ENCODE assay signal across 8 cellular contexts in the genomic region with DNA sequence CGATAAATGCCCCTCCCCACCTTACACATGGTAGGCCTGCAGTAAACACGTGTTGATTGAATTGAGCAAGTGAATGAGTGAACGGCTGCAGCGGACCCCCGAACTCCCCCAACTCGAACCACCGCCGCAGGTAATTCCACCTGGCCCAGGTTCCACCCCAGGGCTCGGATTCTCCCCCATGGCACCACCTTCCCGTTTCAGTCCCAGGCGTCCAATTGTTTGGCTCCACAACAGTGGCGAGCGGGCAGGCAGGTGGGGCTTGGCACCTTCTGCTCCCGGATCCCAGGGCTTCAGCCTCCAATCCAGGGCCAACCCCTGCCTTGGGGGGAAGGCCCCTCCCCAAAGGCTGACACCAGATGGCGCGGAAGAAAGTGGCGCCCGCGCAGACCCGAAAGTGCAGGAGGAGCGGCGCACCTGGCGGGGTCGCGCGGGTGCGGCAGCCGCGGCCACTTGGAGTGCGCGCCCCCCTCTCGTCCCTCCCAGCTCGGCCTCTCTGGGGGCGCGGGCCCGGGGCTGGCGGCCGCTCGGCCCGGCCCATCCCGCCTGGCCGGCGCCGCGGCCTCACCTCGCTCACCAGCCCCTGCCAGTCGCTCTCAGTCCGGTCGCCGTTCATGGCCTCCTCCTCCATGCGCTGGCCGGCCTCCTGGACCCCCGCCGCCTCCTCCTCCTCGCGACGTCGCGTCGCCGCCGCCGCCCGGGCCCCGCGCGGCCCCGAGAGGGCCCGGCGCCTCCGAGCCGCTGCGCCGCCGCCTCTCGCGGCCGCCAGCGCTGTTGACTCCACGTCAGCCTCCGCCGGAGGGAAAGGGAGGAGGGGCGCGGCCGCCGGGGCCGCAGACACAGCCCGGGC. TPM values are rescaled to one million over a fixed set of nuclear protein-coding genes. Genes with fewer than 3 reads are reported as not detected.
DNase-seq lines count a peak whose midpoint lies in the region; ATAC-seq and TF ChIP-seq lines count a peak whose summit lies in the region.

A gene (minus strand): TSS at position 791 of the 847 bp plus-strand sequence. CDS start 178 bp downstream, at position 613.

- peaks cover 28% of the 10 kb centered on the region for H3K27me3 Mint-ChIP-seq in activated CD4-positive, alpha-beta memory T cell treated with anti-CD3 and anti-CD28 coated beads for 36 hours
- peaks cover 45 to 48% of the 10 kb centered on the region in 2 donors for H3K27me3 Mint-ChIP-seq in T-cell

- H3K18ac ChIP-seq in mesendoderm (ENCODE audit: low read length): peak within 1 kb of the TSS; percentile 25

- H2AK5ac ChIP-seq in mesendoderm (ENCODE audit: low read length): no peak within 1 kb of the TSS

- H3K27me3 ChIP-seq in MG63 (no peaks in the 10 kb centered on the region), SK-N-SH (ENCODE audit: insufficient read depth) (no peaks in the 10 kb centered on the region), mesendoderm (ENCODE audit: insufficient read depth, low read length, poor library complexity) (no peaks in the 10 kb centered on the region), testis (no peaks in the 10 kb centered on the region)

- no peak within 1 kb of the TSS for H4K8ac ChIP-seq in mesendoderm (ENCODE audit: low read depth, low read length)

- CTCF ChIA-PET in SK-N-SH (lab: Yijun Ruan, JAX): no interaction called here
- CTCF ChIA-PET in activated CD4-positive, alpha-beta memory T cell treated with anti-CD3 and anti-CD28 coated beads for 36 hours (lab: Charles Lee): no interaction called here
- CTCF ChIA-PET in T-cell (lab: Charles Lee): no interaction called here

- H3K79me2 ChIP-seq in SK-N-SH (ENCODE audit: insufficient read depth) (0 out of 2 replicates have a peak, but pooled peaks cover 5% of the 10 kb centered on the region), mesendoderm (ENCODE audit: control insufficient read depth, insufficient read depth, low read length) (no peaks in the 10 kb centered on the region)

- H3K4me1 ChIP-seq in SK-N-SH (ENCODE audit: control insufficient read depth in 1 of 2, insufficient read depth in 2 of 2, low read depth in 1 of 2, low read length in 1 of 2): no peaks in the 10 kb centered on the region; a peak in 1 of 4 replicates
- no peaks in the 10 kb centered on the region for H3K4me1 ChIP-seq in mesendoderm (ENCODE audit: control insufficient read depth, low read depth, low read length)
- H3K4me1 ChIP-seq in testis: no peaks in the 10 kb centered on the region

- H3K56ac ChIP-seq in mesendoderm (ENCODE audit: low read length): peak within 1 kb of the TSS; percentile 86

- intact Hi-C loops in testis (cut with DNase I; ENCODE audit: low total_unique reads): no loop called here
- intact Hi-C loops in activated CD4-positive, alpha-beta memory T cell treated with anti-CD3 and anti-CD28 coated beads for 36 hours (cut with micrococcal nuclease): no loop called here

- H3K9ac ChIP-seq in SK-N-SH (peak within 1 kb of the TSS; percentile 62; the same call in 1 of the 2 replicates), mesendoderm (ENCODE audit: low read length) (peak within 1 kb of the TSS; percentile 73)

- POLR2A ChIA-PET in SK-N-SH (lab: Yijun Ruan, JAX) (no interaction called here), T-cell (lab: Charles Lee) (no interaction called here)
- POLR2A ChIA-PET in activated CD4-positive, alpha-beta memory T cell treated with anti-CD3 and anti-CD28 coated beads for 36 hours (lab: Charles Lee): no interaction called here

- peak within 1 kb of the TSS; percentile 49 for H3K4me3 ChIP-seq in MG63
- H3K4me3 ChIP-seq in SK-N-SH (ENCODE audit: low read depth in 2 of 2, low read length in 1 of 2): peak within 1 kb of the TSS; percentile 58 to 61
- H3K4me3 ChIP-seq in epithelial cell of proximal tubule (ENCODE audit: low read depth, low read length): peak within 1 kb of the TSS; percentile 67
- H3K4me3 ChIP-seq in mesendoderm (ENCODE audit: low read length): peak within 1 kb of the TSS; percentile 35
- peak within 1 kb of the TSS; percentile 70 to 71 for H3K4me3 ChIP-seq in testis

- no peak for TF ChIP-seq POLR2A in testis (IDR thresholded peaks at IDR 0.05)

- H3K4me1 Mint-ChIP-seq in activated CD4-positive, alpha-beta memory T cell treated with anti-CD3 and anti-CD28 coated beads for 36 hours (ENCODE audit: low read depth): peaks cover 2% of the 10 kb centered on the region
- peaks cover 1 to 4% (median 3%) of the 10 kb centered on the region in 3 donors for H3K4me1 Mint-ChIP-seq in T-cell

- no peak for TF ChIP-seq EP300 in SK-N-SH (IDR thresholded peaks at IDR 0.05; ENCODE audit: borderline replicate concordance in 1 of 2, low read depth in 1 of 2, low read length in 1 of 2)

- H3K9me3 Mint-ChIP-seq in activated CD4-positive, alpha-beta memory T cell treated with anti-CD3 and anti-CD28 coated beads for 36 hours: peaks cover 4% of the 10 kb centered on the region
- H3K9me3 Mint-ChIP-seq in T-cell: peaks cover 4 to 12% (median 11%) of the 10 kb centered on the region in 3 donors

- no peaks in the 10 kb centered on the region for H3K9me2 ChIP-seq in SK-N-SH

- no peak within 1 kb of the TSS for H2BK15ac ChIP-seq in mesendoderm (replicated peaks; ENCODE audit: low read depth)

- TF ChIP-seq CTCF in SK-N-SH (IDR thresholded peaks at IDR 0.05) (no peak), epithelial cell of proximal tubule (conservative IDR thresholded peaks at IDR 0.05; ENCODE audit: low read depth, low read length) (no peak), testis (IDR thresholded peaks at IDR 0.05) (no peak)

- H3K79me1 ChIP-seq in mesendoderm (ENCODE audit: low read length): no peaks in the 10 kb centered on the region

- DNase-seq in Daoy (ENCODE audit: low read depth): peak; percentile 72
- DNase-seq in MG63: peak; percentile 72
- DNase-seq in SK-N-SH: peak; percentile 86
- no peak for DNase-seq in epithelial cell of proximal tubule (ENCODE audit: low read depth)
- DNase-seq in mesendoderm: peak; percentile 89
- peak; percentile 64 for DNase-seq in testis
- DNase-seq in activated CD4-positive, alpha-beta memory T cell treated with anti-CD3 and anti-CD28 coated beads for 36 hours: no peak
- no peak for DNase-seq in T-cell

- TF ChIP-seq RAD21 in SK-N-SH (IDR thresholded peaks at IDR 0.05; ENCODE audit: low read length): no peak

- H3F3A ChIP-seq in SK-N-SH (replicated peaks; ENCODE audit: insufficient read depth): no peaks in the 10 kb centered on the region

- H2AFZ ChIP-seq in SK-N-SH (ENCODE audit: low read depth): peak within 1 kb of the TSS; percentile 98

- H2BK5ac ChIP-seq in mesendoderm (ENCODE audit: low read length): no peak within 1 kb of the TSS

- ATAC-seq in T-cell (replicated peaks in 1 of 4): no peak

- H3K36me3 ChIP-seq in MG63 (no peaks in the 10 kb centered on the region), SK-N-SH (replicated peaks in 1 of 2; ENCODE audit: control insufficient read depth in 1 of 2, insufficient read depth in 2 of 2, low read length in 1 of 2) (peaks cover 0 to 4% of the 10 kb centered on the region in 2 experiments), mesendoderm (ENCODE audit: control insufficient read depth, insufficient read depth, low read length) (no peaks in the 10 kb centered on the region), testis (ENCODE audit: low read depth, missing control alignments) (no peaks in the 10 kb centered on the region)

- H3K9me3 ChIP-seq in MG63 (no peaks in the 10 kb centered on the region), SK-N-SH (no peaks in the 10 kb centered on the region), testis (no peaks in the 10 kb centered on the region)

- no peaks in the 10 kb centered on the region for H4K20me1 ChIP-seq in SK-N-SH (ENCODE audit: insufficient read depth)

- peak within 1 kb of the TSS; percentile 83 for H3K4me2 ChIP-seq in SK-N-SH
- H3K4me2 ChIP-seq in mesendoderm (ENCODE audit: low read length): peak within 1 kb of the TSS; percentile 64

- H3K23ac ChIP-seq in mesendoderm (ENCODE audit: low read length): no peak within 1 kb of the TSS

- H3K4me3 Mint-ChIP-seq in activated CD4-positive, alpha-beta memory T cell treated with anti-CD3 and anti-CD28 coated beads for 36 hours: no peak within 1 kb of the TSS
- H3K4me3 Mint-ChIP-seq in T-cell: peak within 1 kb of the TSS in 1 of 3 donors; percentile 54

- 35% methylated on average over 21 of the region's 88 CpGs for WGBS in SK-N-SH (ENCODE audit: low lambda C conversion rate)
- WGBS in mesendoderm (ENCODE audit: extremely low coverage, insufficient coverage, low lambda C conversion rate): no CpG with 5 or more reads among the region's 88 CpGs
- 4 to 24% methylated on average over 10 to 75 of the region's 88 CpGs for WGBS in testis, 2 donors

- H3K36me3 Mint-ChIP-seq in activated CD4-positive, alpha-beta memory T cell treated with anti-CD3 and anti-CD28 coated beads for 36 hours: no peaks in the 10 kb centered on the region
- no peaks in the 10 kb centered on the region for H3K36me3 Mint-ChIP-seq in T-cell

- H3K27ac ChIP-seq in SK-N-SH (ENCODE audit: low read depth in 2 of 2, low read length in 1 of 2) (peak within 1 kb of the TSS; percentile 12 to 52; a peak in 3 of 4 replicates), mesendoderm (ENCODE audit: low read depth, low read length) (peak within 1 kb of the TSS; percentile 21), testis (peak within 1 kb of the TSS; percentile 56 to 89)

- H3K4ac ChIP-seq in mesendoderm (ENCODE audit: low read depth, low read length): peak within 1 kb of the TSS; percentile 46

- H3K27ac Mint-ChIP-seq in activated CD4-positive, alpha-beta memory T cell treated with anti-CD3 and anti-CD28 coated beads for 36 hours: no peak within 1 kb of the TSS
- no peak within 1 kb of the TSS for H3K27ac Mint-ChIP-seq in T-cell

- H2BK120ac ChIP-seq in mesendoderm (ENCODE audit: low read depth, low read length): peak within 1 kb of the TSS; percentile 17

- no peak within 1 kb of the TSS for H4K5ac ChIP-seq in mesendoderm (ENCODE audit: low read length)

TF ChIP-seq in SK-N-SH, 30 proteins besides CTCF, POLR2A, EP300 and RAD21 (continues in another document):
- TF ChIP-seq JUND (IDR thresholded peaks at IDR 0.05): no peak
- TF ChIP-seq RFX5 (IDR thresholded peaks at IDR 0.05; ENCODE audit: low read length): no peak
- TF ChIP-seq FOSL2 (IDR thresholded peaks at IDR 0.05; ENCODE audit: borderline replicate concordance, low read depth): no peak
- no peak for TF ChIP-seq ELF1 (IDR thresholded peaks at IDR 0.05)

RNA-seq across cellular contexts. Expression of the gene that starts here (rescaled TPM):
- total RNA-seq in Daoy (2014; rRNA removed; shearing (Covaris generic)): 3.6 and 11.0 TPM in 2 replicates
- 2.2 and 2.3 TPM in 2 replicates for total RNA-seq in MG63 (2014; rRNA removed; shearing (Covaris generic); ENCODE audit: low replicate concordance)
- polyA plus RNA-seq in SK-N-SH (2012; rRNA removed) (5.5 and 7.0 TPM in 2 replicates), testis (ENCODE audit: insufficient read depth, low read depth, low replicate concordance) (9.4 TPM)
- polyA plus RNA-seq in SK-N-SH (2012; cell fraction: cytosol; rRNA removed): 6.6 and 7.1 TPM in 2 replicates
- polyA plus RNA-seq in SK-N-SH (2012; cell fraction: nucleus; rRNA removed): 8.7 and 10.2 TPM in 2 replicates
- total RNA-seq in epithelial cell of proximal tubule (2.6 and 2.8 TPM in 2 replicates), testis (10 to 100 TPM; 12.6 to 17.2 TPM), T-cell (under 1 TPM in 3 of 5 donors, not detected in 2; 0.20 to 0.41 (median 0.25) TPM)
- 2.3 TPM for polyA plus RNA-seq in mesendoderm (2013, experiment 1 of 2)
- 2.4 TPM for polyA plus RNA-seq in mesendoderm (2013, experiment 2 of 2)
- not detected for total RNA-seq in activated CD4-positive, alpha-beta memory T cell treated with anti-CD3 and anti-CD28 coated beads for 36 hours

Comparison
In these comparisons a context has a peak if more than half of its experiments do, and no peak if none do; other contexts are left out.
1. DNase-seq: peak in Daoy (single experiment), MG63 (single experiment), SK-N-SH (single experiment), mesendoderm (single experiment) and testis (single experiment); none in epithelial cell of proximal tubule (single experiment), activated CD4-positive, alpha-beta memory T cell treated with anti-CD3 and anti-CD28 coated beads for 36 hours (single experiment) and T-cell (0 of 34).
2. H3K27ac ChIP-seq: peak in every context shown above with its lines; median percentile 72 in testis; 32 in SK-N-SH; 21 in mesendoderm.
3. Peak in every context shown above with its lines, with median percentiles within 50 percentile points of each other: H3K4me3 ChIP-seq.